In the genomic region with DNA sequence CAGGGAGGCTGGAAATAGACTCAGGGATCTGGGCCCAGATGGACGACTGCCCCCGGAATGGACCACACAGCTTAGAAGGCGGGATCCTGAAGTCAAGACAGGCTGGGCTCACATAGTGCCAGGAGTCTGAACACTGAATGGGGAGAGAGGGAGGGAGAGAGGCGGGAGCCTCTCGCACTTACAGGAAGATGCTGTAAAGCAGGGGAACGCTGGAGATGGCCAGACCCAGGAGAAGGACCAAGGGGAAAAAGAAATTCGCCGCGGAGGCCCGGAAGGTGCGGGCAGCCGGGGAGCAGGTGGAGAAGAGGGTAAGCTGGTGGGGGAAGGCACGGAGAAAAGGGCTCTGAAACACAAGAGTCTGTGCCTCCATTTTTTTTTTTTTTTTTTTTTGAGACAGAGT, we compare ENCODE assay signal across 1 cellular context.
TF ChIP-seq lines count a peak whose summit lies in the region.

No MANE protein-coding gene starts in this region.

TF ChIP-seq in neural cell, 6 proteins besides CTCF, POLR2A, EP300 and RAD21:
- TF ChIP-seq, protein P1, sequence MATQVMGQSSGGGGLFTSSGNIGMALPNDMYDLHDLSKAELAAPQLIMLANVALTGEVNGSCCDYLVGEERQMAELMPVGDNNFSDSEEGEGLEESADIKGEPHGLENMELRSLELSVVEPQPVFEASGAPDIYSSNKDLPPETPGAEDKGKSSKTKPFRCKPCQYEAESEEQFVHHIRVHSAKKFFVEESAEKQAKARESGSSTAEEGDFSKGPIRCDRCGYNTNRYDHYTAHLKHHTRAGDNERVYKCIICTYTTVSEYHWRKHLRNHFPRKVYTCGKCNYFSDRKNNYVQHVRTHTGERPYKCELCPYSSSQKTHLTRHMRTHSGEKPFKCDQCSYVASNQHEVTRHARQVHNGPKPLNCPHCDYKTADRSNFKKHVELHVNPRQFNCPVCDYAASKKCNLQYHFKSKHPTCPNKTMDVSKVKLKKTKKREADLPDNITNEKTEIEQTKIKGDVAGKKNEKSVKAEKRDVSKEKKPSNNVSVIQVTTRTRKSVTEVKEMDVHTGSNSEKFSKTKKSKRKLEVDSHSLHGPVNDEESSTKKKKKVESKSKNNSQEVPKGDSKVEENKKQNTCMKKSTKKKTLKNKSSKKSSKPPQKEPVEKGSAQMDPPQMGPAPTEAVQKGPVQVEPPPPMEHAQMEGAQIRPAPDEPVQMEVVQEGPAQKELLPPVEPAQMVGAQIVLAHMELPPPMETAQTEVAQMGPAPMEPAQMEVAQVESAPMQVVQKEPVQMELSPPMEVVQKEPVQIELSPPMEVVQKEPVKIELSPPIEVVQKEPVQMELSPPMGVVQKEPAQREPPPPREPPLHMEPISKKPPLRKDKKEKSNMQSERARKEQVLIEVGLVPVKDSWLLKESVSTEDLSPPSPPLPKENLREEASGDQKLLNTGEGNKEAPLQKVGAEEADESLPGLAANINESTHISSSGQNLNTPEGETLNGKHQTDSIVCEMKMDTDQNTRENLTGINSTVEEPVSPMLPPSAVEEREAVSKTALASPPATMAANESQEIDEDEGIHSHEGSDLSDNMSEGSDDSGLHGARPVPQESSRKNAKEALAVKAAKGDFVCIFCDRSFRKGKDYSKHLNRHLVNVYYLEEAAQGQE (IDR thresholded peaks at IDR 0.05; ENCODE audit: borderline replicate concordance) = no peak
- TF ChIP-seq SMC3 (conservative IDR thresholded peaks at IDR 0.05; ENCODE audit: poor library complexity) = no peak
- no peak for TF ChIP-seq POLR2AphosphoS5 (IDR thresholded peaks at IDR 0.05)
- no peak for TF ChIP-seq MXI1 (conservative IDR thresholded peaks at IDR 0.05; ENCODE audit: poor library complexity, severe bottlenecking)
- no peak for TF ChIP-seq EZH2 (IDR thresholded peaks at IDR 0.05; ENCODE audit: borderline replicate concordance, insufficient read depth, low read length, poor library complexity, severe bottlenecking)
- TF ChIP-seq TAF1 (IDR thresholded peaks at IDR 0.05; ENCODE audit: low read depth) = no peak
